In genomic region chr11:35162795-35163194, GRCh38 we compare ENCODE assay signal across 8 cellular contexts. TPM values are rescaled to one million over a fixed set of nuclear protein-coding genes. Genes with fewer than 3 reads are reported as not detected.
DNase-seq lines count a peak whose midpoint lies in the region; ATAC-seq and TF ChIP-seq lines count a peak whose summit lies in the region.

No MANE protein-coding gene starts in this region.

- CTCF ChIA-PET in activated CD8-positive, alpha-beta memory T cell treated with anti-CD3 and anti-CD28 coated beads, Interleukin-2, amount 10 ng/mL, durations not matched to agents 7 days and 5 days (lab: Charles Lee) = interaction anchor here (0.7 to 8.2 kb wide), 17 partner anchors 8 to 224 kb away, joined by 3 to 101 read pairs (median 4); no protein-coding TSS in a partner anchor
- CTCF ChIA-PET in activated B cell treated with CpG ODN at 0.5 μM for 24 hours (lab: Charles Lee) = interaction anchor here (0.6 to 2.3 kb wide), 12 partner anchors 11 to 165 kb away, joined by 3 to 12 read pairs (median 4); no protein-coding TSS in a partner anchor
- CTCF ChIA-PET in GM10248 (lab: Yijun Ruan, JAX) = interaction anchor here (0.7 to 8.9 kb wide), 24 partner anchors 8 to 237 kb away, joined by 3 to 102 read pairs (median 4); partner anchors contain the start of gene CD44

- TF ChIP-seq CTCF in activated B cell treated with CpG ODN at 0.5 μM for 24 hours (IDR thresholded peaks at IDR 0.05) (no peak), tibial nerve (IDR thresholded peaks at IDR 0.05) (no peak), GM10248 (IDR thresholded peaks at IDR 0.05; ENCODE audit: control extremely low read depth, extremely low read depth, low read depth, missing control alignments) (no peak)

- H3K4me3 Mint-ChIP-seq in activated CD8-positive, alpha-beta memory T cell treated with anti-CD3 and anti-CD28 coated beads, Interleukin-2, amount 10 ng/mL, durations not matched to agents 7 days and 5 days = no peak overlapping the region
- peak overlapping the region; percentile 60 for H3K4me3 Mint-ChIP-seq in activated B cell treated with CpG ODN at 0.5 μM for 24 hours

- peaks cover 41% of the 10 kb centered on the region for H3K36me3 Mint-ChIP-seq in activated CD8-positive, alpha-beta memory T cell treated with anti-CD3 and anti-CD28 coated beads, Interleukin-2, amount 10 ng/mL, durations not matched to agents 7 days and 5 days
- H3K36me3 Mint-ChIP-seq in activated B cell treated with CpG ODN at 0.5 μM for 24 hours (ENCODE audit: low read depth) = peaks cover 87% of the 10 kb centered on the region

- no peak for TF ChIP-seq POLR2A in tibial nerve (IDR thresholded peaks at IDR 0.05)

- H3K36me3 ChIP-seq in tibial nerve = no peaks in the 10 kb centered on the region

- intact Hi-C loops in activated B cell treated with CpG ODN at 0.5 μM for 24 hours (cut with micrococcal nuclease) = loop anchor here (1.0 to 10.0 kb wide), 6 partner anchors 8 to 578 kb away; no protein-coding TSS in a partner anchor

- ATAC-seq in activated CD8-positive, alpha-beta memory T cell treated with anti-CD3 and anti-CD28 coated beads, Interleukin-2, amount 10 ng/mL, durations not matched to agents 7 days and 5 days = no peak
- peak; percentile 38 for ATAC-seq in activated B cell treated with CpG ODN at 0.5 μM for 24 hours (ENCODE audit: low read depth)
- no peak for ATAC-seq in GM19455 (IDR thresholded peaks at IDR 0.05; ENCODE audit: unreplicated experiment)

- peaks cover 0 to 95% (median 89%) of the 10 kb centered on the region in 4 donors for H3K4me1 ChIP-seq in tibial nerve

- TF ChIP-seq EP300 in tibial nerve (IDR thresholded peaks at IDR 0.05) = peak in 1 of 2 donors; percentile 60

- WGBS in tibial nerve, 2 donors = 54 to 61% methylated on average over 2 of the region's 2 CpGs

- no peaks in the 10 kb centered on the region for H3K27me3 ChIP-seq in tibial nerve

- POLR2A ChIA-PET in activated B cell treated with CpG ODN at 0.5 μM for 24 hours (lab: Charles Lee) (interaction anchor here (0.6 to 9.4 kb wide), 18 partner anchors 9 to 165 kb away, joined by 3 to 50 read pairs (median 4); partner anchors contain the start of gene CD44), GM10248 (lab: Yijun Ruan, JAX) (interaction anchor here (1.2 to 1.5 kb wide), 2 partner anchors 8 to 9 kb away, joined by 3 read pairs; no protein-coding TSS in a partner anchor)

- no peak for DNase-seq in activated CD8-positive, alpha-beta memory T cell treated with anti-CD3 and anti-CD28 coated beads, Interleukin-2, amount 10 ng/mL, durations not matched to agents 7 days and 5 days
- no peak for DNase-seq in activated CD8-positive, alpha-beta memory T cell treated with anti-CD3 and anti-CD28 coated beads, Interleukin-2, amount 50 U/mL, for 4 hours
- no peak for DNase-seq in activated B cell treated with CpG ODN at 0.5 μM for 24 hours
- peak; percentile 65 for DNase-seq in foreskin melanocyte
- no peak for DNase-seq in tibial nerve (ENCODE audit: low spot score in 2 of 2)
- no peak for DNase-seq in amniotic stem cell (lab: John Stamatoyannopoulos, UW)
- DNase-seq in GM10248 (ENCODE audit: extremely low spot score) = no peak

- H3K9me3 ChIP-seq in tibial nerve = no peaks in the 10 kb centered on the region

- no peaks in the 10 kb centered on the region for H3K27me3 Mint-ChIP-seq in activated CD8-positive, alpha-beta memory T cell treated with anti-CD3 and anti-CD28 coated beads, Interleukin-2, amount 10 ng/mL, durations not matched to agents 7 days and 5 days
- H3K27me3 Mint-ChIP-seq in activated B cell treated with CpG ODN at 0.5 μM for 24 hours = no peaks in the 10 kb centered on the region

- H3K27ac Mint-ChIP-seq in activated CD8-positive, alpha-beta memory T cell treated with anti-CD3 and anti-CD28 coated beads, Interleukin-2, amount 10 ng/mL, durations not matched to agents 7 days and 5 days = peak overlapping the region; percentile 25
- peak overlapping the region; percentile 91 for H3K27ac Mint-ChIP-seq in activated B cell treated with CpG ODN at 0.5 μM for 24 hours

- H3K4me3 ChIP-seq in tibial nerve = no peak overlapping the region

- peaks cover 99% of the 10 kb centered on the region for H3K4me1 Mint-ChIP-seq in activated CD8-positive, alpha-beta memory T cell treated with anti-CD3 and anti-CD28 coated beads, Interleukin-2, amount 10 ng/mL, durations not matched to agents 7 days and 5 days
- peaks cover 100% of the 10 kb centered on the region for H3K4me1 Mint-ChIP-seq in activated B cell treated with CpG ODN at 0.5 μM for 24 hours

- no peaks in the 10 kb centered on the region for H3K9me3 Mint-ChIP-seq in activated CD8-positive, alpha-beta memory T cell treated with anti-CD3 and anti-CD28 coated beads, Interleukin-2, amount 10 ng/mL, durations not matched to agents 7 days and 5 days (ENCODE audit: low read depth)
- H3K9me3 Mint-ChIP-seq in activated B cell treated with CpG ODN at 0.5 μM for 24 hours = no peaks in the 10 kb centered on the region

- peak overlapping the region in 3 of 4 donors; percentile 9 to 60 (median 57) for H3K27ac ChIP-seq in tibial nerve

RNA-seq across cellular contexts. Expression of gene CD44, which starts 23.8 kb away (rescaled TPM):
- total RNA-seq in activated CD8-positive, alpha-beta memory T cell treated with anti-CD3 and anti-CD28 coated beads, Interleukin-2, amount 10 ng/mL, durations not matched to agents 7 days and 5 days = 100 to 1,000 TPM; 212 to 294 TPM
- 1,441 and 1,546 TPM in 2 replicates for total RNA-seq in activated B cell treated with CpG ODN at 0.5 μM for 24 hours
- total RNA-seq in tibial nerve = 100 to 1,000 TPM in 1 of 4 donors, 10 to 100 TPM in 3; 67.1 to 180 (median 84.8) TPM
